Comparison of ENCODE assay signal across 42 cellular contexts in genomic region chr13:51883226-51883600, GRCh38. TPM values are rescaled to one million over a fixed set of nuclear protein-coding genes. Genes with fewer than 3 reads are reported as not detected.
"Had no signal": no experiment of that assay in that cellular context is flagged by ENCODE, and none has a peak within 500 bp of the region (broad histone marks: within the 10 kb centered on the region; RNA-seq: fewer than 3 reads in every experiment).

No MANE protein-coding gene starts in this region.

- H3K9me3 Mint-ChIP-seq: activated T-cell treated with anti-CD3 and anti-CD28 coated beads, Interleukin-2, amount 50 U/mL, for 4 hours; central memory CD8-positive, alpha-beta T cell had no signal

- H3K27ac Mint-ChIP-seq: activated naive CD4-positive, alpha-beta T cell treated with anti-CD3 and anti-CD28 coated beads for 36 hours; activated naive CD4-positive, alpha-beta T cell treated with anti-CD3 and anti-CD28 coated beads, Interleukin-2, amount 10 ng/mL, durations not matched to agents 7 days and 5 days; activated naive CD4-positive, alpha-beta T cell treated with anti-CD3 and anti-CD28 coated beads, Interleukin-2, amount 50 U/mL, for 24 hours; activated naive CD4-positive, alpha-beta T cell treated with anti-CD3 and anti-CD28 coated beads, Interleukin-2, amount 50 U/mL, for 72 hours; activated naive CD8-positive, alpha-beta T cell; activated naive CD8-positive, alpha-beta T cell treated with anti-CD3 and anti-CD28 coated beads for 36 hours; activated naive CD8-positive, alpha-beta T cell treated with anti-CD3 and anti-CD28 coated beads, Interleukin-2, amount 10 ng/mL, durations not matched to agents 7 days and 5 days; activated naive CD8-positive, alpha-beta T cell treated with anti-CD3 and anti-CD28 coated beads, Interleukin-2, amount 50 U/mL, for 24 hours; activated T-cell treated with anti-CD3 and anti-CD28 coated beads, Interleukin-2, amount 50 U/mL, for 24 hours; activated T-cell treated with anti-CD3 and anti-CD28 coated beads, Interleukin-2, amount 50 U/mL, for 72 hours; activated T-helper 1 cell treated with anti-CD3 and anti-CD28 coated beads, Interleukin-12 subunit alpha, Interleukin-12 subunit beta, Interleukin-2, Interleukin-4 antibody, amounts not matched to agents 30 ng/mL and 10 ng/mL and 1 ng/mL, durations not matched to agents 14 hours and 24 hours and 36 hours; activated T-helper 17 cell treated with anti-CD3 and anti-CD28 coated beads, Interleukin-2, amount 50 U/mL, for 72 hours; activated T-helper 2 cell treated with anti-CD3 and anti-CD28 coated beads, Interferon-gamma antibody, Interleukin-2, Interleukin-4, amounts not matched to agents 10 μg/mL and 5 μg/mL and 100 μg/mL, durations not matched to agents 14 hours and 24 hours and 36 hours; brain had no signal

- ATAC-seq: activated naive CD4-positive, alpha-beta T cell treated with anti-CD3 and anti-CD28 coated beads, Interleukin-2, amount 50 U/mL, for 72 hours; activated naive CD8-positive, alpha-beta T cell treated with anti-CD3 and anti-CD28 coated beads, Interleukin-2, amount 50 U/mL, for 24 hours; activated T-cell treated with anti-CD3 and anti-CD28 coated beads, Interleukin-2, amount 50 U/mL, for 4 hours; activated T-cell treated with anti-CD3 and anti-CD28 coated beads, Interleukin-2, amount 50 U/mL, for 72 hours; activated T-helper 17 cell treated with anti-CD3 and anti-CD28 coated beads, Interleukin-2, amount 50 U/mL, for 72 hours; body of pancreas had no signal

- DNase-seq: activated effector memory CD4-positive, alpha-beta T cell treated with anti-CD3 and anti-CD28 coated beads, Interleukin-2, amount 50 U/mL, for 16 hours; activated effector memory CD4-positive, alpha-beta T cell treated with Interleukin-2 at 50 U/mL for 16 hours; activated gamma-delta T cell; activated gamma-delta T cell treated with Interleukin-2 at 50 U/mL for 16 hours; activated naive CD4-positive, alpha-beta T cell; activated naive CD4-positive, alpha-beta T cell treated with anti-CD3 and anti-CD28 coated beads for 36 hours; activated naive CD4-positive, alpha-beta T cell treated with anti-CD3 and anti-CD28 coated beads, Interleukin-2, amount 10 ng/mL, durations not matched to agents 7 days and 5 days; activated naive CD4-positive, alpha-beta T cell treated with anti-CD3 and anti-CD28 coated beads, Interleukin-2, amount 50 U/mL, for 16 hours; activated naive CD4-positive, alpha-beta T cell treated with Interleukin-2 at 50 U/mL for 16 hours; activated naive CD8-positive, alpha-beta T cell treated with anti-CD3 and anti-CD28 coated beads for 36 hours; activated naive CD8-positive, alpha-beta T cell treated with anti-CD3 and anti-CD28 coated beads, Interleukin-2, amount 10 ng/mL, durations not matched to agents 7 days and 5 days; activated naive CD8-positive, alpha-beta T cell treated with anti-CD3 and anti-CD28 coated beads, Interleukin-2, amount 50 U/mL, for 24 hours; activated T-cell treated with anti-CD3 and anti-CD28 coated beads for 4 hours; activated T-cell treated with anti-CD3 and anti-CD28 coated beads, Interleukin-2, amount 50 U/mL, for 1 hour; activated T-cell treated with anti-CD3 and anti-CD28 coated beads, Interleukin-2, amount 50 U/mL, for 24 hours; activated T-cell treated with anti-CD3 and anti-CD28 coated beads, Interleukin-2, amount 50 U/mL, for 4 hours; activated T-cell treated with anti-CD3 and anti-CD28 coated beads, Interleukin-2, amount 50 U/mL, for 48 hours; activated T-cell treated with anti-CD3 and anti-CD28 coated beads, Interleukin-2, amount 50 U/mL, for 72 hours; adrenal gland; amniotic stem cell; amygdala; anterior cingulate cortex; aorta; body of pancreas; brain microvascular endothelial cell; central memory CD4-positive, alpha-beta T cell; cerebellar nuclear complex had no signal

- H3K4me3 ChIP-seq: adrenal gland, ascending aorta, body of pancreas, breast epithelium, cardiac muscle cell had no signal

- H3K4me1 ChIP-seq: adrenal gland, ascending aorta, body of pancreas, breast epithelium had no signal

- H3K9me3 ChIP-seq: adrenal gland, ascending aorta, body of pancreas, breast epithelium had no signal

- H3K27me3 ChIP-seq: adrenal gland, ascending aorta, body of pancreas, brain microvascular endothelial cell, breast epithelium, cardiac muscle cell had no signal

- H3K27ac ChIP-seq: adrenal gland, ascending aorta, body of pancreas, brain microvascular endothelial cell, breast epithelium, cardiac muscle cell had no signal

- H3K4me3 Mint-ChIP-seq: activated naive CD4-positive, alpha-beta T cell treated with anti-CD3 and anti-CD28 coated beads for 36 hours; activated naive CD4-positive, alpha-beta T cell treated with anti-CD3 and anti-CD28 coated beads, Interleukin-2, amount 10 ng/mL, durations not matched to agents 7 days and 5 days; activated naive CD4-positive, alpha-beta T cell treated with anti-CD3 and anti-CD28 coated beads, Interleukin-2, amount 50 U/mL, for 24 hours; activated naive CD8-positive, alpha-beta T cell; activated naive CD8-positive, alpha-beta T cell treated with anti-CD3 and anti-CD28 coated beads for 36 hours; activated naive CD8-positive, alpha-beta T cell treated with anti-CD3 and anti-CD28 coated beads, Interleukin-2, amount 10 ng/mL, durations not matched to agents 7 days and 5 days; activated naive CD8-positive, alpha-beta T cell treated with anti-CD3 and anti-CD28 coated beads, Interleukin-2, amount 50 U/mL, for 24 hours; activated T-cell treated with anti-CD3 and anti-CD28 coated beads, Interleukin-2, amount 50 U/mL, for 24 hours; activated T-cell treated with anti-CD3 and anti-CD28 coated beads, Interleukin-2, amount 50 U/mL, for 4 hours; activated T-cell treated with anti-CD3 and anti-CD28 coated beads, Interleukin-2, amount 50 U/mL, for 72 hours; activated T-helper 1 cell treated with anti-CD3 and anti-CD28 coated beads, Interleukin-12 subunit alpha, Interleukin-12 subunit beta, Interleukin-2, Interleukin-4 antibody, amounts not matched to agents 30 ng/mL and 10 ng/mL and 1 ng/mL, durations not matched to agents 14 hours and 24 hours and 36 hours; activated T-helper 17 cell treated with anti-CD3 and anti-CD28 coated beads, Interleukin-2, amount 50 U/mL, for 72 hours; brain; central memory CD8-positive, alpha-beta T cell had no signal

- H3K36me3 ChIP-seq: adrenal gland, ascending aorta, brain microvascular endothelial cell, breast epithelium, cardiac muscle cell had no signal

- H3K36me3 Mint-ChIP-seq: activated naive CD4-positive, alpha-beta T cell treated with anti-CD3 and anti-CD28 coated beads, Interleukin-2, amount 10 ng/mL, durations not matched to agents 7 days and 5 days; activated naive CD8-positive, alpha-beta T cell treated with anti-CD3 and anti-CD28 coated beads for 36 hours had no signal

- H3K4me1 Mint-ChIP-seq: activated naive CD4-positive, alpha-beta T cell treated with anti-CD3 and anti-CD28 coated beads, Interleukin-2, amount 10 ng/mL, durations not matched to agents 7 days and 5 days; activated T-helper 17 cell treated with anti-CD3 and anti-CD28 coated beads, Interleukin-2, amount 50 U/mL, for 72 hours; central memory CD8-positive, alpha-beta T cell had no signal

- H3K27me3 Mint-ChIP-seq: activated naive CD8-positive, alpha-beta T cell treated with anti-CD3 and anti-CD28 coated beads, Interleukin-2, amount 50 U/mL, for 24 hours; activated T-cell treated with anti-CD3 and anti-CD28 coated beads, Interleukin-2, amount 50 U/mL, for 24 hours; brain; central memory CD8-positive, alpha-beta T cell had no signal

RNA-seq across cellular contexts. Expression of gene CCDC70, which starts 21.4 kb away (rescaled TPM):
- total RNA-seq: activated naive CD4-positive, alpha-beta T cell treated with anti-CD3 and anti-CD28 coated beads for 36 hours; activated naive CD4-positive, alpha-beta T cell treated with anti-CD3 and anti-CD28 coated beads, Interleukin-2, amount 50 U/mL, for 72 hours; activated naive CD8-positive, alpha-beta T cell treated with anti-CD3 and anti-CD28 coated beads, Interleukin-2, amount 10 ng/mL, durations not matched to agents 7 days and 5 days; activated T-cell treated with anti-CD3 and anti-CD28 coated beads, Interleukin-2, amount 50 U/mL, for 4 hours; activated T-helper 1 cell treated with anti-CD3 and anti-CD28 coated beads, Interleukin-12 subunit alpha, Interleukin-12 subunit beta, Interleukin-2, Interleukin-4 antibody, amounts not matched to agents 30 ng/mL and 10 ng/mL and 1 ng/mL, durations not matched to agents 14 hours and 24 hours and 36 hours; activated T-helper 2 cell treated with anti-CD3 and anti-CD28 coated beads, Interferon-gamma antibody, Interleukin-2, Interleukin-4, amounts not matched to agents 10 μg/mL and 5 μg/mL and 100 μg/mL, durations not matched to agents 14 hours and 24 hours and 36 hours; adrenal gland; aorta; ascending aorta; astrocyte; body of pancreas; breast epithelium; bronchial epithelial cell; cardiac muscle cell; cardiac septum; cerebellum had no signal

RNA-seq across cellular contexts. Expression of gene TMEM272, which starts 38.2 kb away (rescaled TPM):
- total RNA-seq: activated T-helper 2 cell treated with anti-CD3 and anti-CD28 coated beads, Interferon-gamma antibody, Interleukin-2, Interleukin-4, amounts not matched to agents 10 μg/mL and 5 μg/mL and 100 μg/mL, durations not matched to agents 14 hours and 24 hours and 36 hours; adrenal gland; ascending aorta; body of pancreas; bronchial epithelial cell had no signal
